29 cellular contexts compared by ENCODE assay signal in genomic region chr12:101713930-101714329, GRCh38. TPM values are rescaled to one million over a fixed set of nuclear protein-coding genes. Genes with fewer than 3 reads are reported as not detected.
DNase-seq lines count a peak whose midpoint lies in the region; ATAC-seq, FAIRE-seq and TF ChIP-seq lines count a peak whose summit lies in the region.
"Had no signal": no experiment of that assay in that cellular context is flagged by ENCODE, and none has a peak within 500 bp of the region (broad histone marks: within the 10 kb centered on the region; RNA-seq: fewer than 3 reads in every experiment).

No MANE protein-coding gene starts in this region.

- ATAC-seq in heart right ventricle (peak in 1 of 8 donors; percentile 27), Right ventricle myocardium inferior (no peak), pancreas (no peak)
- ATAC-seq: activated CD8-positive, alpha-beta memory T cell treated with anti-CD3 and anti-CD28 coated beads, Interleukin-2, amount 10 ng/mL, durations not matched to agents 7 days and 5 days; activated T-cell treated with anti-CD3 and anti-CD28 coated beads, Interleukin-2, amount 50 U/mL, for 4 hours; HCT116; T-cell had no signal

- peak overlapping the region; percentile 55 for H3K4me2 ChIP-seq in hepatocyte
- H3K4me2 ChIP-seq: A549 had no signal

- H3K27ac ChIP-seq in heart right ventricle = peak overlapping the region in 9 of 10 donors; percentile 3 to 74 (median 60)
- H3K27ac ChIP-seq in hepatocyte = peak overlapping the region; percentile 63
- H3K27ac ChIP-seq in vagina = peak overlapping the region; percentile 72
- H3K27ac ChIP-seq in tibial artery = no peak overlapping the region
- no peak overlapping the region for H3K27ac ChIP-seq in pancreas
- H3K27ac ChIP-seq: A549 had no signal

- FAIRE-seq in pancreas (lab: Jason Lieb, UNC) = no peak
- FAIRE-seq: A549, D721Med had no signal

- H3K27ac Mint-ChIP-seq in nephron progenitor cell = peak overlapping the region; percentile 98
- H3K27ac Mint-ChIP-seq: activated B cell treated with CpG ODN at 0.5 μM for 24 hours; activated CD8-positive, alpha-beta memory T cell treated with anti-CD3 and anti-CD28 coated beads, Interleukin-2, amount 10 ng/mL, durations not matched to agents 7 days and 5 days; activated naive CD8-positive, alpha-beta T cell treated with anti-CD3 and anti-CD28 coated beads, Interleukin-2, amount 10 ng/mL, durations not matched to agents 7 days and 5 days; CD4-positive, alpha-beta T cell; progenitor cell of endocrine pancreas; T-cell had no signal

- H3K27me3 Mint-ChIP-seq in nephron progenitor cell (ENCODE audit: low read depth, poor library complexity) = no peaks in the 10 kb centered on the region
- H3K27me3 Mint-ChIP-seq: activated B cell treated with CpG ODN at 0.5 μM for 24 hours; activated CD8-positive, alpha-beta memory T cell treated with anti-CD3 and anti-CD28 coated beads, Interleukin-2, amount 10 ng/mL, durations not matched to agents 7 days and 5 days; activated naive CD8-positive, alpha-beta T cell treated with anti-CD3 and anti-CD28 coated beads, Interleukin-2, amount 10 ng/mL, durations not matched to agents 7 days and 5 days; CD4-positive, alpha-beta T cell; central memory CD8-positive, alpha-beta T cell; progenitor cell of endocrine pancreas; T-cell had no signal

- H3K36me3 ChIP-seq in heart right ventricle (peaks cover 0 to 11% (median 0%) of the 10 kb centered on the region in 9 donors), hepatocyte (replicated peaks; ENCODE audit: insufficient read depth, low read depth) (no peaks in the 10 kb centered on the region), vagina (no peaks in the 10 kb centered on the region), tibial artery (no peaks in the 10 kb centered on the region), pancreas (no peaks in the 10 kb centered on the region)

- H3K79me2 ChIP-seq in hepatocyte = peaks cover 86% of the 10 kb centered on the region

- H3K4me3 Mint-ChIP-seq in nephron progenitor cell = peak overlapping the region; percentile 69
- H3K4me3 Mint-ChIP-seq: activated B cell treated with CpG ODN at 0.5 μM for 24 hours; activated CD8-positive, alpha-beta memory T cell treated with anti-CD3 and anti-CD28 coated beads, Interleukin-2, amount 10 ng/mL, durations not matched to agents 7 days and 5 days; activated naive CD8-positive, alpha-beta T cell treated with anti-CD3 and anti-CD28 coated beads, Interleukin-2, amount 10 ng/mL, durations not matched to agents 7 days and 5 days; activated T-cell treated with anti-CD3 and anti-CD28 coated beads, Interleukin-2, amount 50 U/mL, for 4 hours; CD4-positive, alpha-beta T cell; central memory CD8-positive, alpha-beta T cell; T-cell had no signal

- H3K9me3 Mint-ChIP-seq in nephron progenitor cell = peaks cover 25% of the 10 kb centered on the region
- H3K9me3 Mint-ChIP-seq: activated B cell treated with CpG ODN at 0.5 μM for 24 hours; activated naive CD8-positive, alpha-beta T cell treated with anti-CD3 and anti-CD28 coated beads, Interleukin-2, amount 10 ng/mL, durations not matched to agents 7 days and 5 days; activated T-cell treated with anti-CD3 and anti-CD28 coated beads, Interleukin-2, amount 50 U/mL, for 4 hours; CD4-positive, alpha-beta T cell; central memory CD8-positive, alpha-beta T cell; T-cell had no signal

- 78 to 79% methylated on average over 2 of the region's 2 CpGs for WGBS in heart right ventricle, 2 donors
- WGBS in hepatocyte (ENCODE audit: low lambda C conversion rate, missing lambda C conversion rate) = 74% methylated on average over 2 of the region's 2 CpGs
- 78 to 82% methylated on average over 2 of the region's 2 CpGs for WGBS in pancreas, 2 donors

- no peak overlapping the region for H2AFZ ChIP-seq in hepatocyte

- no peaks in the 10 kb centered on the region for H3K9me2 ChIP-seq in hepatocyte (replicated peaks; ENCODE audit: insufficient read depth)

- DNase-seq in heart right ventricle (no peak), Right ventricle myocardium inferior (ENCODE audit: missing footprints) (no peak), hepatocyte (ENCODE audit: low spot score) (no peak), nephron progenitor cell (no peak), vagina (ENCODE audit: extremely low spot score in 2 of 2) (no peak), tibial artery (no peak), kidney tubule cell (ENCODE audit: low spot score) (no peak), pancreas (no peak)
- DNase-seq: activated B cell treated with CpG ODN at 0.5 μM for 24 hours; activated CD8-positive, alpha-beta memory T cell treated with anti-CD3 and anti-CD28 coated beads, Interleukin-2, amount 10 ng/mL, durations not matched to agents 7 days and 5 days; activated gamma-delta T cell treated with Interleukin-2 at 50 U/mL for 16 hours; activated naive CD8-positive, alpha-beta T cell treated with anti-CD3 and anti-CD28 coated beads, Interleukin-2, amount 10 ng/mL, durations not matched to agents 7 days and 5 days; activated T-cell treated with anti-CD3 and anti-CD28 coated beads, Interleukin-2, amount 50 U/mL, for 4 hours; AML-193; CD4-positive, alpha-beta T cell; IMR-90; NCI-H446; NCI-H748 treated with DMSO at 0.1 percent for 48 hours; stimulated activated CD4-positive, alpha-beta T cell treated with anti-CD3 and anti-CD28 coated beads, Interleukin-4, amount 100 ng/mL, for 24 hours; T-cell had no signal

- H3K4me1 Mint-ChIP-seq in nephron progenitor cell = peaks cover 45% of the 10 kb centered on the region

- no peak for TF ChIP-seq CTCF in heart right ventricle (IDR thresholded peaks at IDR 0.05)
- no peak for TF ChIP-seq CTCF in hepatocyte (IDR thresholded peaks at IDR 0.05; ENCODE audit: poor library complexity)
- no peak for TF ChIP-seq CTCF in nephron progenitor cell (IDR thresholded peaks at IDR 0.05)
- no peak for TF ChIP-seq CTCF in vagina (IDR thresholded peaks at IDR 0.05)
- TF ChIP-seq CTCF in tibial artery (IDR thresholded peaks at IDR 0.05) = no peak
- no peak for TF ChIP-seq CTCF in pancreas (IDR thresholded peaks at IDR 0.05)

- no peaks in the 10 kb centered on the region for H3K27me3 ChIP-seq in heart right ventricle
- H3K27me3 ChIP-seq in hepatocyte = no peaks in the 10 kb centered on the region
- H3K27me3 ChIP-seq in vagina = no peaks in the 10 kb centered on the region
- no peaks in the 10 kb centered on the region for H3K27me3 ChIP-seq in tibial artery
- peaks cover 0 to 3% (median 0%) of the 10 kb centered on the region in 4 donors for H3K27me3 ChIP-seq in pancreas
- H3K27me3 ChIP-seq: esophagus muscularis mucosa had no signal

- intact Hi-C loops in heart right ventricle (cut with DNase I) = no loop called here
- intact Hi-C loops in Right ventricle myocardium inferior (cut with DNase I) = loop anchor here (5.0 kb wide), 1 partner anchor 222 kb away; no protein-coding TSS in a partner anchor
- intact Hi-C loops in vagina (cut with DNase I) = no loop called here
- intact Hi-C loops in tibial artery (cut with DNase I; ENCODE audit: low total_unique reads) = no loop called here
- intact Hi-C loops in pancreas (cut with DNase I) = no loop called here

- no peak for TF ChIP-seq POLR2A in vagina (IDR thresholded peaks at IDR 0.05)

- H3K4me1 ChIP-seq in heart right ventricle (peaks cover 0 to 48% (median 30%) of the 10 kb centered on the region in 9 donors), hepatocyte (ENCODE audit: insufficient read depth) (peaks cover 17% of the 10 kb centered on the region), vagina (peaks cover 39% of the 10 kb centered on the region), tibial artery (peaks cover 0 to 8% (median 4%) of the 10 kb centered on the region in 4 donors), pancreas (peaks cover 0 to 7% (median 4%) of the 10 kb centered on the region in 3 donors)

- H4K20me1 ChIP-seq in hepatocyte (ENCODE audit: insufficient read depth, poor library complexity, severe bottlenecking) = peaks cover 5% of the 10 kb centered on the region

- H3K9me3 ChIP-seq in heart right ventricle (no peaks in the 10 kb centered on the region), hepatocyte (ENCODE audit: low read depth) (no peaks in the 10 kb centered on the region), vagina (no peaks in the 10 kb centered on the region), tibial artery (no peaks in the 10 kb centered on the region), pancreas (no peaks in the 10 kb centered on the region)
- H3K9me3 ChIP-seq: A549, esophagus muscularis mucosa had no signal

- peak overlapping the region in 1 of 10 donors; percentile 6 for H3K4me3 ChIP-seq in heart right ventricle
- H3K4me3 ChIP-seq in hepatocyte = no peak overlapping the region
- H3K4me3 ChIP-seq in vagina = no peak overlapping the region
- H3K4me3 ChIP-seq in tibial artery = no peak overlapping the region
- no peak overlapping the region for H3K4me3 ChIP-seq in pancreas
- H3K4me3 ChIP-seq: A549 had no signal

- H3K36me3 Mint-ChIP-seq in nephron progenitor cell (ENCODE audit: low read depth) = peaks cover 26% of the 10 kb centered on the region

RNA-seq across cellular contexts. Expression of gene CHPT1, which starts 16.5 kb away (rescaled TPM):
- total RNA-seq in heart right ventricle = 100 to 1,000 TPM in 7 of 10 donors, 10 to 100 TPM in 3; 85.8 to 215 (median 108) TPM
- 100 to 1,000 TPM in 1 of 2 donors, 10 to 100 TPM in 1; 42.2 to 136 TPM for polyA plus RNA-seq in heart right ventricle
- total RNA-seq in Right ventricle myocardium inferior = 128 TPM
- 92.3 and 100 TPM in 2 replicates for total RNA-seq in hepatocyte
- 95.1 and 127 TPM in 2 replicates for polyA plus RNA-seq in hepatocyte
- 84.7 TPM for total RNA-seq in vagina
- 10 to 100 TPM; 11.4 to 27.3 (median 14.4) TPM for total RNA-seq in pancreas
- 10 to 100 TPM; 10.3 to 14.0 TPM for polyA plus RNA-seq in pancreas

RNA-seq across cellular contexts. Expression of gene SYCP3, which starts 25.3 kb away (rescaled TPM):
- under 1 TPM in 1 of 10 donors, not detected in 9; 0.18 TPM for total RNA-seq in heart right ventricle
- under 1 TPM; 0.07 to 0.22 TPM for polyA plus RNA-seq in heart right ventricle
- not detected for total RNA-seq in Right ventricle myocardium inferior
- total RNA-seq in hepatocyte = 0.07 TPM in 1 of 2 replicates, not detected in the other
- polyA plus RNA-seq in hepatocyte = 1.0 and 1.2 TPM in 2 replicates
- not detected for total RNA-seq in vagina
- under 1 TPM in 3 of 6 donors, not detected in 3; 0.06 to 0.25 (median 0.15) TPM for total RNA-seq in pancreas
- under 1 TPM; 0.30 to 0.31 TPM for polyA plus RNA-seq in pancreas
- total RNA-seq: dermis blood vessel endothelial cell, esophagus muscularis mucosa, IMR-90, kidney epithelial cell, progenitor cell of endocrine pancreas, ureter had no signal

Comparison
In these comparisons a context has a peak if more than half of its experiments do, and no peak if none do; other contexts are left out.
1. H3K27ac ChIP-seq: peak in heart right ventricle (9 of 10), hepatocyte (single experiment) and vagina (single experiment); none in tibial artery (0 of 2) and pancreas (0 of 4).